ENCODE assay signal across 29 cellular contexts in the genomic region with DNA sequence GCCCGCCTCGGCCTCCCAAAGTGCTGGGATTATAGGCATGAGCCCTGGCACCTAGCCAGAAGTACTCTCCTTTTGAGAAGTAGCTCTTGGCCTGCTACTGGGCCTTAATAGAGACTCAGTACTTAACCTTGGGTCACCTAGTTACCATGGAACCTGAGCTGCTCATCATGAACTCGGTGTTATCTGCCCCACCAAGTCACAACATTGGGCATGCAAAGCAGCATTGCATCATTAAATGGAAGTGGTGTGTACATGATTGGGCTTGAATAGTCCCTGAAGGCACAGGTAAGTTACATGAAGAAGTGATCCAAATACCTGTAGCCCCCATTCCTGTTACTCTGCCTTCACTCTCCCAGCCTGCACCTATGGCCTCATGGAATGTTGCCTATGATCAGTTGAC.
"Had no signal": no experiment of that assay in that cellular context is flagged by ENCODE, and none has a peak within 500 bp of the region (broad histone marks: within the 10 kb centered on the region; RNA-seq: fewer than 3 reads in every experiment).

No MANE protein-coding gene starts in this region.

- H3K9me3 ChIP-seq: esophagus muscularis mucosa, gastroesophageal sphincter had no signal

- H3K4me3 ChIP-seq: cardiac muscle cell, coronary artery, dorsolateral prefrontal cortex, esophagus muscularis mucosa, gastroesophageal sphincter had no signal

- H3K4me1 ChIP-seq: esophagus muscularis mucosa, gastroesophageal sphincter had no signal

- H3K27me3 ChIP-seq: brain microvascular endothelial cell, cardiac muscle cell, dorsolateral prefrontal cortex, esophagus muscularis mucosa, gastroesophageal sphincter had no signal

- DNase-seq: activated CD4-positive, alpha-beta memory T cell treated with anti-CD3 and anti-CD28 coated beads for 36 hours; activated CD4-positive, alpha-beta T cell treated with anti-CD3 and anti-CD28 coated beads for 36 hours; activated CD4-positive, alpha-beta T cell treated with anti-CD3 and anti-CD28 coated beads, Interleukin-2, amount 10 ng/mL, durations not matched to agents 24 days and 14 days; activated CD4-positive, CD25-positive, alpha-beta regulatory T cell; activated CD4-positive, CD25-positive, alpha-beta regulatory T cell treated with anti-CD3 and anti-CD28 coated beads, Interleukin-2, amount 50 U/mL, for 72 hours; activated CD8-positive, alpha-beta T cell treated with anti-CD3 and anti-CD28 coated beads, Interleukin-2, amount 10 ng/mL, durations not matched to agents 7 days and 5 days; activated effector memory CD4-positive, alpha-beta T cell treated with Interleukin-2 at 50 U/mL for 16 hours; activated gamma-delta T cell treated with Interleukin-2 at 50 U/mL for 16 hours; activated naive CD4-positive, alpha-beta T cell treated with anti-CD3 and anti-CD28 coated beads, Interleukin-2, amount 50 U/mL, for 16 hours; activated naive CD4-positive, alpha-beta T cell treated with Interleukin-2 at 50 U/mL for 16 hours; activated T-cell treated with anti-CD3 and anti-CD28 coated beads, Interleukin-2, amount 50 U/mL, for 4 hours; amniotic stem cell; anterior cingulate cortex; brain microvascular endothelial cell; central memory CD4-positive, alpha-beta T cell; cerebellar nuclear complex; dorsolateral prefrontal cortex; effector memory CD4-positive, alpha-beta T cell; endodermal cell; erythroblast; foreskin melanocyte; T-helper 1 cell; T-helper 2 cell had no signal

- H3K36me3 ChIP-seq: brain microvascular endothelial cell, cardiac muscle cell, esophagus muscularis mucosa, gastroesophageal sphincter had no signal

- ATAC-seq: activated CD4-positive, alpha-beta T cell treated with anti-CD3 and anti-CD28 coated beads for 36 hours; activated CD8-positive, alpha-beta T cell treated with anti-CD3 and anti-CD28 coated beads, Interleukin-2, amount 10 ng/mL, durations not matched to agents 7 days and 5 days; activated T-cell treated with anti-CD3 and anti-CD28 coated beads, Interleukin-2, amount 50 U/mL, for 4 hours; activated T-helper 17 cell treated with anti-CD3 and anti-CD28 coated beads, Interleukin-2, amount 50 U/mL, for 72 hours; gastroesophageal sphincter had no signal

- H3K27ac ChIP-seq: brain microvascular endothelial cell, cardiac muscle cell, coronary artery, dorsolateral prefrontal cortex, esophagus muscularis mucosa, gastroesophageal sphincter had no signal

- FAIRE-seq: astrocyte had no signal
